ENCODE assay signal across 10 cellular contexts in genomic region chr2:47631840-47632398, GRCh38.
DNase-seq lines count a peak whose midpoint lies in the region; ATAC-seq, FAIRE-seq and TF ChIP-seq lines count a peak whose summit lies in the region.
"Had no signal": no experiment of that assay in that cellular context is flagged by ENCODE, and none has a peak within 500 bp of the region (broad histone marks: within the 10 kb centered on the region; RNA-seq: fewer than 3 reads in every experiment).

No MANE protein-coding gene starts in this region.

- peak overlapping the region; percentile 76 for H2AFZ ChIP-seq in astrocyte (ENCODE audit: low read depth, low read length)

- intact Hi-C loops in kidney (cut with DNase I): no loop called here

- no peaks in the 10 kb centered on the region for H3K9me3 ChIP-seq in astrocyte (ENCODE audit: insufficient read depth, low read depth, low read length)
- H3K9me3 ChIP-seq in kidney (ENCODE audit: control insufficient read depth in 1 of 2, low read length in 2 of 2): no peaks in the 10 kb centered on the region
- no peaks in the 10 kb centered on the region for H3K9me3 ChIP-seq in upper lobe of left lung
- H3K9me3 ChIP-seq in WERI-Rb-1 (ENCODE audit: severe bottlenecking): no peaks in the 10 kb centered on the region
- H3K9me3 ChIP-seq: neutrophil had no signal

- H3K79me2 ChIP-seq in astrocyte (ENCODE audit: insufficient read depth, low read length): no peaks in the 10 kb centered on the region

- H3K36me3 Mint-ChIP-seq in astrocyte (ENCODE audit: low read depth, unreplicated experiment): peaks cover 2% of the 10 kb centered on the region

- no peak for TF ChIP-seq CTCF in astrocyte (IDR thresholded peaks at IDR 0.05; ENCODE audit: insufficient read depth, low read depth, low read length)
- no peak for TF ChIP-seq CTCF in kidney (IDR thresholded peaks at IDR 0.05; ENCODE audit: borderline replicate concordance, extremely low read depth, insufficient read depth)
- no peak for TF ChIP-seq CTCF in upper lobe of left lung (IDR thresholded peaks at IDR 0.05)
- TF ChIP-seq CTCF in WERI-Rb-1 (IDR thresholded peaks at IDR 0.05; ENCODE audit: low read depth, low read length): no peak

- no peak overlapping the region for H3K4me3 Mint-ChIP-seq in astrocyte (ENCODE audit: unreplicated experiment)

- H3K4me3 ChIP-seq in astrocyte (ENCODE audit: insufficient read depth, low read depth, low read length) (no peak overlapping the region), kidney (ENCODE audit: low read length in 2 of 2) (no peak overlapping the region), upper lobe of left lung (no peak overlapping the region), WERI-Rb-1 (ENCODE audit: low read depth, low read length) (no peak overlapping the region)

- TF ChIP-seq EP300 in upper lobe of left lung (IDR thresholded peaks at IDR 0.05): no peak

- H3K9ac ChIP-seq in astrocyte (ENCODE audit: low read length) (no peak overlapping the region), kidney (ENCODE audit: low read length in 2 of 2) (no peak overlapping the region)

- ATAC-seq in upper lobe of left lung (ENCODE audit: low FRiP score in 2 of 2) (peak; percentile 35 to 81), GM18868 (IDR thresholded peaks at IDR 0.05; ENCODE audit: unreplicated experiment) (no peak), HG02588 (IDR thresholded peaks at IDR 0.05; ENCODE audit: unreplicated experiment) (no peak)

- DNase-seq in HPDE6-E6E7 (ENCODE audit: extremely low spot score): peak; percentile 97
- peak; percentile 73 for DNase-seq in astrocyte (ENCODE audit: low read depth)
- DNase-seq in kidney: peak; percentile 81
- peak; percentile 59 to 64 for DNase-seq in upper lobe of left lung
- DNase-seq in WERI-Rb-1: no peak
- DNase-seq: activated T-cell treated with anti-CD3 and anti-CD28 coated beads for 4 hours had no signal

- H3K27ac ChIP-seq in astrocyte (ENCODE audit: low read depth, low read length) (no peak overlapping the region), kidney (ENCODE audit: low read depth in 2 of 2, low read length in 2 of 2) (no peak overlapping the region), upper lobe of left lung (no peak overlapping the region), WERI-Rb-1 (no peak overlapping the region)
- H3K27ac ChIP-seq: neutrophil had no signal

- H3K36me3 ChIP-seq in astrocyte (ENCODE audit: insufficient read depth, low read length): no peaks in the 10 kb centered on the region
- H3K36me3 ChIP-seq in kidney (ENCODE audit: control insufficient read depth in 1 of 2, insufficient read depth in 2 of 2, low read length in 2 of 2): no peaks in the 10 kb centered on the region
- no peaks in the 10 kb centered on the region for H3K36me3 ChIP-seq in upper lobe of left lung
- H3K36me3 ChIP-seq in WERI-Rb-1: no peaks in the 10 kb centered on the region
- H3K36me3 ChIP-seq: neutrophil had no signal

- H3K9me3 Mint-ChIP-seq in astrocyte (ENCODE audit: unreplicated experiment): no peaks in the 10 kb centered on the region

- H3K4me1 Mint-ChIP-seq in astrocyte (ENCODE audit: low read depth, unreplicated experiment): peaks cover 20% of the 10 kb centered on the region

- 76 to 86% methylated on average over 10 of the region's 10 CpGs for WGBS in upper lobe of left lung, 2 donors

- peak overlapping the region; percentile 55 for H3K4me2 ChIP-seq in astrocyte (ENCODE audit: low read length)

- H3K4me1 ChIP-seq in astrocyte (ENCODE audit: insufficient read depth, low read length): peaks cover 13% of the 10 kb centered on the region
- H3K4me1 ChIP-seq in kidney (ENCODE audit: control insufficient read depth in 1 of 2, insufficient read depth in 1 of 2, low read depth in 1 of 2, low read length in 2 of 2): no peaks in the 10 kb centered on the region
- no peaks in the 10 kb centered on the region for H3K4me1 ChIP-seq in upper lobe of left lung

- no peaks in the 10 kb centered on the region for H4K20me1 ChIP-seq in astrocyte (ENCODE audit: insufficient read depth, low read length)

- peaks cover 19% of the 10 kb centered on the region for H3K27me3 Mint-ChIP-seq in astrocyte (ENCODE audit: low read depth, unreplicated experiment)

- H3K27ac Mint-ChIP-seq in astrocyte (ENCODE audit: unreplicated experiment): peak overlapping the region; percentile 76

- peak; percentile 5 for FAIRE-seq in astrocyte (lab: Jason Lieb, UNC)
- no peak for FAIRE-seq in kidney (lab: Jason Lieb, UNC)
- FAIRE-seq: endothelial cell of umbilical vein had no signal

- H3K27me3 ChIP-seq in astrocyte (ENCODE audit: insufficient read depth, low read length) (no peaks in the 10 kb centered on the region), upper lobe of left lung (no peaks in the 10 kb centered on the region), WERI-Rb-1 (ENCODE audit: insufficient read depth, low read depth, severe bottlenecking) (no peaks in the 10 kb centered on the region)
- H3K27me3 ChIP-seq: neutrophil had no signal

- no peak for TF ChIP-seq POLR2A in upper lobe of left lung (IDR thresholded peaks at IDR 0.05)

Comparison
In these comparisons a context has a peak if more than half of its experiments do, and no peak if none do; other contexts are left out.
1. ATAC-seq: peak in upper lobe of left lung (2 of 2); none in GM18868 (single experiment) and HG02588 (single experiment).